ENCODE assay signal across 1 cellular context in the genomic region with DNA sequence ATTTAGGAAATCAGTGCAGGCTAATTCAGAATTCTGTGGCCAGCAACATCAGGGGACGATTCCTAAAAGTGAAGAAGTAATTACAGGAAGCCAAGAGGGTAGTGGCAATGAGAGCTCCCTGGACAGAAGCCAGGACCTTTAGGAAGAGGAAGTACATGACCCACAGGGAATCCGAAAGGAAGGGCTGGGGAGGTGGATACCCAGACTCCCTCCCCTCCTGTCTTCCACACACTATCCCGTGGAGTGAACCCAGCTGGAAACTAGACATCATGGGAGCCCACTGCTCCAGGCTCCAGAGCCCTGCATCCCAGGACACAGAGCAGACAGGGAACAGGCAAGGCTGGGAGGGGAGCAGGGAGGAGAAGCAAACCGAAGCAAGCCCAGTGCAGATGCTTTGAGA.
TF ChIP-seq lines count a peak whose summit lies in the region.

No MANE protein-coding gene starts in this region.

TF ChIP-seq in IMR-90, 13 proteins besides CTCF, POLR2A, EP300 and RAD21 (continued from another document):
- no peak for TF ChIP-seq RCOR1 (IDR thresholded peaks at IDR 0.05; ENCODE audit: insufficient replicate concordance, low read length)
- TF ChIP-seq MXI1 (IDR thresholded peaks at IDR 0.05; ENCODE audit: borderline replicate concordance, low read depth, low read length): no peak
- TF ChIP-seq USF2 (IDR thresholded peaks at IDR 0.05; ENCODE audit: low read depth, low read length): no peak
